ENCODE assay signal across 8 cellular contexts in the genomic region with DNA sequence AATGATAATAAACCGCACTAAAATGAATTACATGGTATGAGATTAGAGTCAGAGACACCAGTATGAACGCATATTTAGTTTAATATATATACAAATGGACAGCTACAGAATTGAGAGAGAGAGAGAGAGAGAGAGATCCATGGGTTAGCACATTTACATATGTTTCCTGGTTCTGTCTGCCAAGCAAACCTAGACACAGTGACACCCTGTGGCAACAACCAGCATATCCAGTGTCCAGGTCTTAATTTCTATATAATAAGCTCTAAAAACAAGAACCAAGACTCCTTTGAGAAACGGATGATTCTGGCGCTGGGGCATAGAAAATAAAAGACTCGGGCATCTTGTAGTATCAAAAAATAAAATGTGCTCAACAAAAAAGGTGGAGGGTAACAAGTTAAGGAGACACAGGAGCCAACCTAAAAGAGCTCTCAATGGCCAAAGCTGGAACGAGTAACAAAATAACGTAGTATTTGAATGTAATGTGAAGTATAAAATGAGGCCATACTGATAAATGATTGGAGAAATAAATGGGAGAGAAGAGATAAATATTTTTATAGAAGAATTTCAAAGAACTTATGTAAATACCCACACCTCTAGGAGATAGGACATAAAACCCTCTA.
DNase-seq lines count a peak whose midpoint lies in the region; ATAC-seq and TF ChIP-seq lines count a peak whose summit lies in the region.

No MANE protein-coding gene starts in this region.

- H3K9ac ChIP-seq in PC-3 (ENCODE audit: low read length), result no peak overlapping the region

- H3K4me3 ChIP-seq in HL-60 (replicated peaks; ENCODE audit: insufficient read depth, low read length) (no peak overlapping the region), PC-3 (ENCODE audit: low read length) (no peak overlapping the region)

- POLR2A ChIA-PET in PC-3 (lab: Charles Lee; ENCODE audit: unreplicated experiment), result no interaction called here
- POLR2A ChIA-PET in activated naive CD8-positive, alpha-beta T cell treated with anti-CD3 and anti-CD28 coated beads, Interleukin-2, amount 10 ng/mL, durations not matched to agents 7 days and 5 days (lab: Charles Lee), result interaction anchor here (1.2 kb wide), 1 partner anchor 201 kb away, joined by 3 read pairs; no protein-coding TSS in a partner anchor

- BruUV-seq in PC-3 (replicated peaks; lab: Mats Ljungman, UMichigan), result no TSS peak

- no peaks in the 10 kb centered on the region for H3K9me2 ChIP-seq in PC-3 (replicated peaks; ENCODE audit: low read length)

- TF ChIP-seq CTCF in HL-60 (IDR thresholded peaks at IDR 0.05; ENCODE audit: insufficient read depth, low read length) (peak; percentile 58), PC-3 (conservative IDR thresholded peaks at IDR 0.05; ENCODE audit: low read depth, low read length) (peak; percentile 69)

- no peaks in the 10 kb centered on the region for H3K4me1 ChIP-seq in PC-3 (ENCODE audit: insufficient read depth, low read length)

- no peaks in the 10 kb centered on the region for H3K36me3 Mint-ChIP-seq in activated naive CD8-positive, alpha-beta T cell treated with anti-CD3 and anti-CD28 coated beads, Interleukin-2, amount 10 ng/mL, durations not matched to agents 7 days and 5 days

- no peaks in the 10 kb centered on the region for H3K9me3 ChIP-seq in PC-3 (ENCODE audit: low read length)

- H3K27ac Mint-ChIP-seq in activated naive CD8-positive, alpha-beta T cell treated with anti-CD3 and anti-CD28 coated beads, Interleukin-2, amount 10 ng/mL, durations not matched to agents 7 days and 5 days, result no peak overlapping the region

- no peaks in the 10 kb centered on the region for H3F3A ChIP-seq in PC-3 (ENCODE audit: low read length, unreplicated experiment)

- H3K79me2 ChIP-seq in PC-3 (ENCODE audit: low read length), result no peaks in the 10 kb centered on the region

- H3K27me3 ChIP-seq in HL-60 (ENCODE audit: insufficient read depth, poor library complexity, severe bottlenecking) (no peaks in the 10 kb centered on the region), PC-3 (ENCODE audit: low read length) (no peaks in the 10 kb centered on the region)

- H3K4me3 Mint-ChIP-seq in activated naive CD8-positive, alpha-beta T cell treated with anti-CD3 and anti-CD28 coated beads, Interleukin-2, amount 10 ng/mL, durations not matched to agents 7 days and 5 days, result no peak overlapping the region

- H3K27me3 Mint-ChIP-seq in activated naive CD8-positive, alpha-beta T cell treated with anti-CD3 and anti-CD28 coated beads, Interleukin-2, amount 10 ng/mL, durations not matched to agents 7 days and 5 days, result no peaks in the 10 kb centered on the region

- intact Hi-C loops in PC-3 (cut with micrococcal nuclease), result loop anchor here (1.0 to 5.0 kb wide), 3 partner anchors 109 to 569 kb away; no protein-coding TSS in a partner anchor

- 0 out of 2 replicates have a peak overlapping the region, but pooled peaks have one; percentile 32 for H2AFZ ChIP-seq in PC-3 (ENCODE audit: low read length)

- no peaks in the 10 kb centered on the region for H3K9me3 Mint-ChIP-seq in activated naive CD8-positive, alpha-beta T cell treated with anti-CD3 and anti-CD28 coated beads, Interleukin-2, amount 10 ng/mL, durations not matched to agents 7 days and 5 days

- no peaks in the 10 kb centered on the region for H3K36me3 ChIP-seq in PC-3 (ENCODE audit: low read depth, low read length)

- no peak overlapping the region for H3K4me2 ChIP-seq in PC-3 (ENCODE audit: low read length)

- CTCF ChIA-PET in PC-3 (lab: Charles Lee), result interaction anchor here (0.6 to 2.2 kb wide), 7 partner anchors 107 to 640 kb away, joined by 3 to 41 read pairs (median 4); no protein-coding TSS in a partner anchor

- no peaks in the 10 kb centered on the region for H3K4me1 Mint-ChIP-seq in activated naive CD8-positive, alpha-beta T cell treated with anti-CD3 and anti-CD28 coated beads, Interleukin-2, amount 10 ng/mL, durations not matched to agents 7 days and 5 days

- no peak overlapping the region for H3K27ac ChIP-seq in HL-60 (replicated peaks)
- no peak overlapping the region for H3K27ac ChIP-seq in PC-3 (ENCODE audit: low read length)

- peak; percentile 11 for DNase-seq in ELF-1 (ENCODE audit: low read depth, low spot score)
- DNase-seq in HL-60 (ENCODE audit: low read depth in 1 of 2, low spot score in 1 of 2), result peak; percentile 10 to 70
- peak; percentile 63 for DNase-seq in PC-3
- no peak for DNase-seq in activated naive CD8-positive, alpha-beta T cell treated with anti-CD3 and anti-CD28 coated beads, Interleukin-2, amount 10 ng/mL, durations not matched to agents 7 days and 5 days
- DNase-seq in iPS DF 19.7 (ENCODE audit: low read depth, low spot score), result peak; percentile 42
- peak; percentile 60 for DNase-seq in stimulated activated CD4-positive, alpha-beta T cell treated with anti-CD3 and anti-CD28 coated beads, Interleukin-4, amount 100 ng/mL, for 24 hours
- DNase-seq in GOT3 (lab: John Stamatoyannopoulos, UW), result no peak

- ATAC-seq in GM21381 (IDR thresholded peaks at IDR 0.05; ENCODE audit: unreplicated experiment) (peak; percentile 95), PC-3 (peak; percentile 56)
- peak; percentile 82 for ATAC-seq in activated naive CD8-positive, alpha-beta T cell treated with anti-CD3 and anti-CD28 coated beads, Interleukin-2, amount 10 ng/mL, durations not matched to agents 7 days and 5 days (ENCODE audit: low read depth)

- no peaks in the 10 kb centered on the region for H4K20me1 ChIP-seq in PC-3 (ENCODE audit: low read length)

Comparison
In these comparisons a context has a peak if more than half of its experiments do, and no peak if none do; other contexts are left out.
1. DNase-seq: peak in ELF-1 (single experiment), HL-60 (2 of 2), PC-3 (single experiment), iPS DF 19.7 (single experiment) and stimulated activated CD4-positive, alpha-beta T cell treated with anti-CD3 and anti-CD28 coated beads, Interleukin-4, amount 100 ng/mL, for 24 hours (single experiment); none in activated naive CD8-positive, alpha-beta T cell treated with anti-CD3 and anti-CD28 coated beads, Interleukin-2, amount 10 ng/mL, durations not matched to agents 7 days and 5 days (single experiment) and GOT3 (single experiment).
2. Peak in every context shown above with its lines, with median percentiles within 50 percentile points of each other: ATAC-seq.